ENCODE assay signal across 8 cellular contexts in the genomic region with DNA sequence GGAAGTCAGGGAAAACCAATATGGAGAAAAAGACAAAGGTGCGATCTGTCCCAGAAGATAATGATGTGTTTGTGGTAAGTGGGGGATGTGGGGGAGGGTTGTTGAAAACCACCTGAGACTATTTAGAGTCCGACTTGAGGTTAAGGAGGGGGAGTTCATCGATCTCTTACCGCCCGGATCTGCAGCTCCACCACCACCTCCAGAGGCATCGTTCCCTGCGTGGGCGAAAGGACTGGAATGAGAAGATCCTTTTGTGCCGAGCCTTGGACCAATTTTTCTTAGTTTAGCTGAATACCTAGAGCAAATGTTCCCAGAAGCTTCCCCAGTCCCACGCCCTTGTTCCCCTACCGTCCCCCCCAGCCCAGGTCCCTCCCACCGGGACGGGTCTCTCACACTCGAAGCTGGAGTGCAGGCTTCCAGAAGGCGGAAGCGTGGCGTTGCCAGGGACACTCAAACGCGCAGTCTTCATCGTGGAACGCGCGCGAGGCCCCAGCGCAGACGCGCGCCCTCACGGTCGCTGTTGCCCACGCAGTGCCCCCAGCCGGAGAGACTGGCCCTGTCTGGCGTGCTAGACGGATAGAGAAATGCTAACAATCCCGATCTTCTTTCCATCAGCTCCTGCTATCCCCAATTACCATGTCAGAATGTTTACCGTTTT. TPM values are rescaled to one million over a fixed set of nuclear protein-coding genes. Genes with fewer than 3 reads are reported as not detected.
DNase-seq lines count a peak whose midpoint lies in the region; ATAC-seq, FAIRE-seq and TF ChIP-seq lines count a peak whose summit lies in the region.

TSS of gene SPATA6L (minus strand) at position 439 of the 658 bp plus-strand sequence. CDS start at position 209, 230 bp downstream.

- DNase-seq in A549 (ENCODE audit: low read depth in 1 of 2, low spot score in 1 of 2) (peak; percentile 63), NCI-H2081 treated with DMSO at 0.1 percent for 48 hours (lab: John Stamatoyannopoulos, UW) (peak; percentile 38), dermis blood vessel endothelial cell (peak; percentile 84), left kidney (ENCODE audit: low read depth, low spot score) (peak; percentile 85)
- peak; percentile 54 for DNase-seq in activated CD4-positive, alpha-beta T cell treated with anti-CD3 and anti-CD28 coated beads for 48 hours
- DNase-seq in stimulated activated CD4-positive, alpha-beta T cell treated with anti-CD3 and anti-CD28 coated beads, Interleukin-1b, Interleukin-23, amount 100 ng/mL, for 48 hours: peak; percentile 29

- H3K4me3 ChIP-seq in A549: peak within 1 kb of the TSS; percentile 46

- no peaks in the 10 kb centered on the region for H3K9me3 ChIP-seq in A549

- WGBS in A549 (ENCODE audit: missing lambda C conversion rate): 1% methylated on average over 21 of the region's 36 CpGs

- peak within 1 kb of the TSS; percentile 75 to 87 for H3K27ac ChIP-seq in A549

- peaks cover 36% of the 10 kb centered on the region for H3K4me1 ChIP-seq in A549

- POLR2A ChIA-PET in A549 (lab: Yijun Ruan, JAX): interaction anchor here (0.6 to 3.8 kb wide), 7 partner anchors 10 to 319 kb away, joined by 3 to 37 read pairs (median 4); partner anchors contain the start of genes AK3, CDC37L1 and JAK2

- peak; percentile 15; the same call in 1 of the 3 replicates for TF ChIP-seq CTCF in A549 (IDR thresholded peaks at IDR 0.05)

- TF ChIP-seq EP300 in A549 (IDR thresholded peaks at IDR 0.05): no peak

- 0 out of 5 replicates have a peak, but pooled peaks of 1 of the 2 experiments have one; percentile 16 for TF ChIP-seq RAD21 in A549 (conservative IDR thresholded peaks at IDR 0.05 in 1 of 2, IDR thresholded peaks at IDR 0.05 in 1 of 2)

- CTCF ChIA-PET in A549 (lab: Yijun Ruan, JAX): interaction anchor here (0.9 to 5.5 kb wide), 7 partner anchors 10 to 300 kb away, joined by 3 to 37 read pairs (median 4); partner anchors contain the start of gene AK3

- peak within 1 kb of the TSS; percentile 98 for H3K4me2 ChIP-seq in A549

- ATAC-seq in A549 (peak; percentile 59 to 62), GM18909 (IDR thresholded peaks at IDR 0.05; ENCODE audit: poor library complexity, unreplicated experiment) (peak; percentile 41), HG03457 (IDR thresholded peaks at IDR 0.05; ENCODE audit: unreplicated experiment) (no peak)

- no peak for FAIRE-seq in A549 (lab: Jason Lieb, UNC)

- TF ChIP-seq POLR2A in A549 (IDR thresholded peaks at IDR 0.05; ENCODE audit: low read length): peak; percentile 72

TF ChIP-seq in A549, 52 proteins besides CTCF, POLR2A, EP300 and RAD21:
- TF ChIP-seq FOXS1 (CRISPR knock-in tag; IDR thresholded peaks at IDR 0.05) (no peak), KDM1A (IDR thresholded peaks at IDR 0.05; ENCODE audit: low read depth) (no peak), GATA3 (IDR thresholded peaks at IDR 0.05; ENCODE audit: borderline replicate concordance) (no peak), HOXB13 (CRISPR knock-in tag; IDR thresholded peaks at IDR 0.05; ENCODE audit: low read depth) (no peak), HDAC2 (IDR thresholded peaks at IDR 0.05) (no peak), HEYL (CRISPR knock-in tag; IDR thresholded peaks at IDR 0.05) (no peak), ZSCAN20 (CRISPR knock-in tag; IDR thresholded peaks at IDR 0.05) (no peak), TP53 (CRISPR knock-in tag; IDR thresholded peaks at IDR 0.05) (no peak), ZFP36 (IDR thresholded peaks at IDR 0.05; ENCODE audit: borderline replicate concordance, partially characterized antibody) (no peak), ESRRA (IDR thresholded peaks at IDR 0.05; ENCODE audit: borderline replicate concordance, low read length) (no peak), NR3C1 (IDR thresholded peaks at IDR 0.05) (no peak), RCOR1 (IDR thresholded peaks at IDR 0.05; ENCODE audit: low read depth, low read length) (no peak), HOXB5 (CRISPR knock-in tag; IDR thresholded peaks at IDR 0.05) (no peak), HOXA7 (CRISPR knock-in tag; IDR thresholded peaks at IDR 0.05) (no peak), KDM5A (IDR thresholded peaks at IDR 0.05) (no peak), JUN (IDR thresholded peaks at IDR 0.05) (peak in 1 of 2 experiments; percentile 43; a peak in 1 of 5 replicates), CHD2 (IDR thresholded peaks at IDR 0.05; ENCODE audit: low read length, partially characterized antibody) (no peak), USF2 (IDR thresholded peaks at IDR 0.05) (no peak), BCL3 (IDR thresholded peaks at IDR 0.05) (0 out of 3 replicates have a peak, but pooled peaks have one; percentile 34), NFE2L2 (conservative IDR thresholded peaks at IDR 0.05; ENCODE audit: low read length) (no peak), SMC3 (IDR thresholded peaks at IDR 0.05) (peak; percentile 14; the same call in 1 of the 3 replicates), EHMT2 (IDR thresholded peaks at IDR 0.05; ENCODE audit: low read depth) (no peak), TFCP2L1 (CRISPR knock-in tag; IDR thresholded peaks at IDR 0.05) (no peak), MYC (IDR thresholded peaks at IDR 0.05; ENCODE audit: borderline replicate concordance, low read length) (no peak), CBX2 (IDR thresholded peaks at IDR 0.05; ENCODE audit: borderline replicate concordance, low read depth) (no peak), NPAS2 (CRISPR knock-in tag; IDR thresholded peaks at IDR 0.05; ENCODE audit: borderline replicate concordance) (no peak), MAFK (IDR thresholded peaks at IDR 0.05; ENCODE audit: partially characterized antibody) (no peak), PHF8 (IDR thresholded peaks at IDR 0.05; ENCODE audit: borderline replicate concordance, low read depth) (0 out of 2 replicates have a peak, but pooled peaks have one; percentile 21), MAX (IDR thresholded peaks at IDR 0.05) (peak; percentile 91), CBX8 (IDR thresholded peaks at IDR 0.05) (no peak)
- TF ChIP-seq, protein P1, sequence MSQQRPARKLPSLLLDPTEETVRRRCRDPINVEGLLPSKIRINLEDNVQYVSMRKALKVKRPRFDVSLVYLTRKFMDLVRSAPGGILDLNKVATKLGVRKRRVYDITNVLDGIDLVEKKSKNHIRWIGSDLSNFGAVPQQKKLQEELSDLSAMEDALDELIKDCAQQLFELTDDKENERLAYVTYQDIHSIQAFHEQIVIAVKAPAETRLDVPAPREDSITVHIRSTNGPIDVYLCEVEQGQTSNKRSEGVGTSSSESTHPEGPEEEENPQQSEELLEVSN (IDR thresholded peaks at IDR 0.05; ENCODE audit: borderline replicate concordance, low read depth): peak; percentile 83
- TF ChIP-seq, protein P2, sequence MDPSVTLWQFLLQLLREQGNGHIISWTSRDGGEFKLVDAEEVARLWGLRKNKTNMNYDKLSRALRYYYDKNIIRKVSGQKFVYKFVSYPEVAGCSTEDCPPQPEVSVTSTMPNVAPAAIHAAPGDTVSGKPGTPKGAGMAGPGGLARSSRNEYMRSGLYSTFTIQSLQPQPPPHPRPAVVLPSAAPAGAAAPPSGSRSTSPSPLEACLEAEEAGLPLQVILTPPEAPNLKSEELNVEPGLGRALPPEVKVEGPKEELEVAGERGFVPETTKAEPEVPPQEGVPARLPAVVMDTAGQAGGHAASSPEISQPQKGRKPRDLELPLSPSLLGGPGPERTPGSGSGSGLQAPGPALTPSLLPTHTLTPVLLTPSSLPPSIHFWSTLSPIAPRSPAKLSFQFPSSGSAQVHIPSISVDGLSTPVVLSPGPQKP (IDR thresholded peaks at IDR 0.05; ENCODE audit: low read depth, low read length): no peak

RNA-seq across cellular contexts. Expression of gene SPATA6L, which starts in this region (rescaled TPM):
- polyA plus RNA-seq in A549 (2011; rRNA removed) (5.9 and 6.6 TPM in 2 replicates), A549 (2017; fragmentation: RNase III; extraction: RNeasy Plus Mini Kit Qiagen cat#74134 plus additional on column Dnase treatment) (0.99 to 1.6 TPM (median 1.2 TPM) in 3 replicates)
- polyA plus RNA-seq in A549 (2012; cell fraction: cytosol; rRNA removed): 1.8 and 2.6 TPM in 2 replicates
- 1.9 and 2.1 TPM in 2 replicates for polyA plus RNA-seq in A549 (2012; cell fraction: nucleus; rRNA removed)
- polyA minus RNA-seq in A549 (2011; rRNA and poly(A)+ RNA removed): 10.5 and 12.8 TPM in 2 replicates
- 2.7 and 8.8 TPM in 2 replicates for total RNA-seq in dermis blood vessel endothelial cell

Comparison
In these comparisons a context has a peak if more than half of its experiments do, and no peak if none do; other contexts are left out.
1. DNase-seq: peak in every context shown above with its lines; median percentile 85 in left kidney; 84 in dermis blood vessel endothelial cell; 63 in A549; 54 in activated CD4-positive, alpha-beta T cell treated with anti-CD3 and anti-CD28 coated beads for 48 hours; 38 in NCI-H2081 treated with DMSO at 0.1 percent for 48 hours; 29 in stimulated activated CD4-positive, alpha-beta T cell treated with anti-CD3 and anti-CD28 coated beads, Interleukin-1b, Interleukin-23, amount 100 ng/mL, for 48 hours.